ENCODE assay signal across 12 cellular contexts in the genomic region with DNA sequence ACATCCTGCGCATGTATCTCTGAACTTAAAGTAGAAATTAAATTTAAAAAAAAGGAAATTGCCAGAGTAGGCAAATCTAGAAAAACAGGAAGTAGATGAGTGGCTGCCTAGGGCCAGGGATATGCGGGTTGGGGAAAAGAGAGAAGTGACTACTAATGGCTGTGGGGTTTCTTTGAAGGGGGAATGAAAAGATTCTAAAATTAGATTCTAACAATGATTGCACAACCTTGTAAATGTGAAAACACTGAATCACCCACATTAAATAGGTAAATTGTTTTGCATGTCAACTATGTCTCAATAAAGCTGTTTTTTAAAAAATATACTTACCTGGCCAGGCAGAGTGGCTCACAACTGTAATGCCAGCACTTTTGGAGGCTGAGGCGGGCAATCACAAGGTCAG. TPM values are rescaled to one million over a fixed set of nuclear protein-coding genes. Genes with fewer than 3 reads are reported as not detected.
A peak's percentile ranks its signal among the peaks of the same experiment; 100 is the strongest.
DNase-seq lines count a peak whose midpoint lies in the region; ATAC-seq, FAIRE-seq and TF ChIP-seq lines count a peak whose summit lies in the region.
"Had no signal": no experiment of that assay in that cellular context is flagged by ENCODE, and none has a peak within 500 bp of the region (broad histone marks: within the 10 kb centered on the region; RNA-seq: fewer than 3 reads in every experiment).

No MANE protein-coding gene starts in this region.

- no TSS peak for BruUV-seq in HepG2 (replicated peaks; lab: Mats Ljungman, UMichigan)

- H3F3A ChIP-seq in DOHH2 (ENCODE audit: control insufficient read depth, insufficient read depth), result peaks cover 2% of the 10 kb centered on the region; the same call in 1 of the 2 replicates

- H3K27ac ChIP-seq in DOHH2 (ENCODE audit: low read depth, low read length) (peak overlapping the region; percentile 44), HepG2 (ENCODE audit: extremely low read length, insufficient read depth, low read length) (no peak overlapping the region)
- H3K27ac ChIP-seq: right atrium auricular region had no signal

- H4K20me1 ChIP-seq in DOHH2 (ENCODE audit: control insufficient read depth, insufficient read depth, low read depth, low read length), result no peaks in the 10 kb centered on the region
- no peaks in the 10 kb centered on the region for H4K20me1 ChIP-seq in HepG2 (ENCODE audit: insufficient read depth, low read length)

- H3K79me2 ChIP-seq in DOHH2 (ENCODE audit: control insufficient read depth, low read length), result no peaks in the 10 kb centered on the region
- H3K79me2 ChIP-seq in HepG2 (ENCODE audit: insufficient read depth, low read length), result no peaks in the 10 kb centered on the region

- 59% methylated on average over 3 of the region's 3 CpGs for WGBS in HepG2 (ENCODE audit: low lambda C conversion rate)

- no peak for TF ChIP-seq RAD21 in HepG2 (CRISPR knock-in tag; IDR thresholded peaks at IDR 0.05)

- TF ChIP-seq CTCF in DOHH2 (IDR thresholded peaks at IDR 0.05; ENCODE audit: low read depth, low read length, poor library complexity, severe bottlenecking), result no peak
- no peak for TF ChIP-seq CTCF in HepG2 (CRISPR knock-in tag; IDR thresholded peaks at IDR 0.05)

- in situ Hi-C loops in HepG2 (cut with HindIII; ENCODE audit: extremely low pct_ligation_motif_present, low pct_unique_long_range_greater_than_20kb), result no loop called here

- H3K4me1 ChIP-seq in DOHH2 (ENCODE audit: control insufficient read depth, low read length) (peaks cover 15% of the 10 kb centered on the region), HepG2 (ENCODE audit: insufficient read depth, low read length) (no peaks in the 10 kb centered on the region)
- H3K4me1 ChIP-seq: right atrium auricular region had no signal

- no peaks in the 10 kb centered on the region for H3K9me3 ChIP-seq in DOHH2 (ENCODE audit: control insufficient read depth, insufficient read depth, low read length)
- no peaks in the 10 kb centered on the region for H3K9me3 ChIP-seq in HepG2 (ENCODE audit: low read length)
- H3K9me3 ChIP-seq: right atrium auricular region had no signal

- no peaks in the 10 kb centered on the region for H3K36me3 ChIP-seq in DOHH2 (ENCODE audit: control insufficient read depth, low read length)
- H3K36me3 ChIP-seq in HepG2 (replicated peaks in 1 of 2; ENCODE audit: control insufficient read depth in 1 of 2, insufficient read depth in 2 of 2, low read length in 2 of 2), result no peaks in the 10 kb centered on the region
- H3K36me3 ChIP-seq: right atrium auricular region had no signal

- H3K4me2 ChIP-seq in DOHH2 (ENCODE audit: low read length), result peak overlapping the region; percentile 17
- no peak overlapping the region for H3K4me2 ChIP-seq in HepG2 (ENCODE audit: low read depth, low read length)

- no peak overlapping the region for H2AFZ ChIP-seq in HepG2 (ENCODE audit: low read length)

- ATAC-seq in HepG2 (no peak), GM21390 (IDR thresholded peaks at IDR 0.05; ENCODE audit: unreplicated experiment) (no peak), GM21723 (IDR thresholded peaks at IDR 0.05; ENCODE audit: unreplicated experiment) (no peak)

- TF ChIP-seq POLR2A in HepG2 (IDR thresholded peaks at IDR 0.05; ENCODE audit: insufficient read depth in 1 of 2, low read depth in 2 of 2, low read length in 2 of 2), result no peak

- DNase-seq in Kasumi-1 (lab: John Stamatoyannopoulos, UW) (peak; percentile 95 to 98), UCSD-AML1 (lab: John Stamatoyannopoulos, UW; ENCODE audit: unreplicated experiment) (peak; percentile 27), HepG2 (ENCODE audit: low spot score) (no peak), NCI-H526 treated with DMSO at 0.1 percent for 48 hours (lab: John Stamatoyannopoulos, UW) (no peak)
- DNase-seq: midbrain, NCI-H446 treated with DMSO at 0.1 percent for 48 hours had no signal

- CTCF ChIA-PET in HepG2 (lab: Yijun Ruan, JAX; ENCODE audit: low intra/inter-chr PET ratio, low total read pairs), result no interaction called here

- TF ChIP-seq EP300 in HepG2 (IDR thresholded peaks at IDR 0.05; ENCODE audit: low read depth in 2 of 2, low read length in 2 of 2) (no peak), HepG2 (CRISPR knock-in tag; IDR thresholded peaks at IDR 0.05; ENCODE audit: borderline replicate concordance) (no peak)

- no peak overlapping the region for H3K9ac ChIP-seq in HepG2 (ENCODE audit: insufficient read depth, low read depth, low read length)

- no peaks in the 10 kb centered on the region for H3K9me2 ChIP-seq in DOHH2 (replicated peaks; ENCODE audit: control insufficient read depth, low read length)

- no peak for FAIRE-seq in HepG2 (lab: Jason Lieb, UNC)
- FAIRE-seq: endothelial cell of umbilical vein had no signal

- peak overlapping the region; percentile 6; the same call in 1 of the 2 replicates for H3K4me3 ChIP-seq in DOHH2 (ENCODE audit: low read length)
- no peak overlapping the region for H3K4me3 ChIP-seq in HepG2 (replicated peaks in 1 of 3; ENCODE audit: insufficient read depth in 1 of 3, low read depth in 2 of 3, low read length in 3 of 3)
- H3K4me3 ChIP-seq: right atrium auricular region had no signal

- intact Hi-C loops in HepG2 (cut with micrococcal nuclease; ENCODE audit: unreplicated experiment), result no loop called here

- POLR2A ChIA-PET in HepG2 (lab: Yijun Ruan, JAX), result no interaction called here

- H3K27me3 ChIP-seq in DOHH2 (ENCODE audit: control insufficient read depth, low read length) (peaks cover 3% of the 10 kb centered on the region; the same call in 1 of the 2 replicates), HepG2 (ENCODE audit: control insufficient read depth in 1 of 2, insufficient read depth in 2 of 2, low read length in 2 of 2) (0 out of 5 replicates have a peak, but pooled peaks cover 0 to 2% of the 10 kb centered on the region in 2 experiments)
- H3K27me3 ChIP-seq: right atrium auricular region had no signal

TF ChIP-seq in HepG2, 621 proteins besides CTCF, POLR2A, EP300 and RAD21:
- 0 out of 2 replicates have a peak, but pooled peaks have one; percentile 32 for TF ChIP-seq CEBPB (IDR thresholded peaks at IDR 0.05; ENCODE audit: borderline replicate concordance, low read depth, low read length)
- TF ChIP-seq, protein P1, sequence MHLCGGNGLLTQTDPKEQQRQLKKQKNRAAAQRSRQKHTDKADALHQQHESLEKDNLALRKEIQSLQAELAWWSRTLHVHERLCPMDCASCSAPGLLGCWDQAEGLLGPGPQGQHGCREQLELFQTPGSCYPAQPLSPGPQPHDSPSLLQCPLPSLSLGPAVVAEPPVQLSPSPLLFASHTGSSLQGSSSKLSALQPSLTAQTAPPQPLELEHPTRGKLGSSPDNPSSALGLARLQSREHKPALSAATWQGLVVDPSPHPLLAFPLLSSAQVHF (CRISPR knock-in tag; IDR thresholded peaks at IDR 0.05), result no peak

RNA-seq across cellular contexts. Expression of gene C22orf42, which starts 14.2 kb away (rescaled TPM):
- total RNA-seq in HepG2 (2016; rRNA removed; fragmentation: Illumina TruSeq; extraction: Trizol), result not detected in 2 replicates
- not detected in 2 replicates for total RNA-seq in HepG2 (2016; cell fraction: cytosol; rRNA removed; fragmentation: Illumina TruSeq; extraction: Trizol; ENCODE audit: low read depth)
- total RNA-seq in HepG2 (2016; cell fraction: insoluble cytoplasmic fraction; rRNA removed; fragmentation: Illumina TruSeq; extraction: Trizol), result not detected in 2 replicates
- not detected in 2 replicates for total RNA-seq in HepG2 (2016; cell fraction: membrane; rRNA removed; fragmentation: Illumina TruSeq; extraction: Trizol)
- total RNA-seq in HepG2 (2016; cell fraction: nucleus; rRNA removed; fragmentation: Illumina TruSeq; extraction: Trizol), result not detected in 2 replicates
- polyA plus RNA-seq in HepG2 (2011; rRNA removed), result not detected in 2 replicates
- polyA plus RNA-seq in HepG2 (2011; cell fraction: cytosol; rRNA removed), result not detected in 2 replicates
- polyA plus RNA-seq in HepG2 (2011; cell fraction: nucleus; rRNA removed), result not detected in 2 replicates
- not detected in 2 replicates for polyA plus RNA-seq in HepG2 (2012)
- polyA plus RNA-seq in HepG2 (2016; cell fraction: cytosol; fragmentation: Illumina TruSeq; extraction: Trizol; ENCODE audit: low read depth), result not detected in 2 replicates
- not detected in 2 replicates for polyA plus RNA-seq in HepG2 (2016; cell fraction: insoluble cytoplasmic fraction; fragmentation: Illumina TruSeq; extraction: Trizol; ENCODE audit: low read depth)
- polyA plus RNA-seq in HepG2 (2016; cell fraction: membrane; fragmentation: Illumina TruSeq; extraction: Trizol; ENCODE audit: low read depth), result not detected in 2 replicates
- not detected in 2 replicates for polyA plus RNA-seq in HepG2 (2016; cell fraction: nucleus; fragmentation: Illumina TruSeq; extraction: Trizol; ENCODE audit: insufficient read depth, low read depth)
- polyA minus RNA-seq in HepG2 (2011; rRNA and poly(A)+ RNA removed; ENCODE audit: low replicate concordance), result not detected in 2 replicates
- polyA minus RNA-seq in HepG2 (2011; cell fraction: cytosol; rRNA and poly(A)+ RNA removed), result not detected in 2 replicates
- polyA minus RNA-seq in HepG2 (2011; cell fraction: nucleus; rRNA and poly(A)+ RNA removed), result not detected in 2 replicates
- total RNA-seq: endothelial cell of umbilical vein, right atrium auricular region, temporal lobe had no signal
- polyA plus RNA-seq: endothelial cell of umbilical vein had no signal

RNA-seq across cellular contexts. Expression of gene RFPL2, which starts 60.0 kb away (rescaled TPM):
- total RNA-seq in HepG2 (2016; rRNA removed; fragmentation: Illumina TruSeq; extraction: Trizol), result not detected in 2 replicates
- not detected in 2 replicates for total RNA-seq in HepG2 (2016; cell fraction: cytosol; rRNA removed; fragmentation: Illumina TruSeq; extraction: Trizol; ENCODE audit: low read depth)
- not detected in 2 replicates for total RNA-seq in HepG2 (2016; cell fraction: insoluble cytoplasmic fraction; rRNA removed; fragmentation: Illumina TruSeq; extraction: Trizol)
- total RNA-seq in HepG2 (2016; cell fraction: membrane; rRNA removed; fragmentation: Illumina TruSeq; extraction: Trizol), result not detected in 2 replicates
- total RNA-seq in HepG2 (2016; cell fraction: nucleus; rRNA removed; fragmentation: Illumina TruSeq; extraction: Trizol), result not detected in 2 replicates
- not detected in 2 replicates for polyA plus RNA-seq in HepG2 (2011; rRNA removed)
- not detected in 2 replicates for polyA plus RNA-seq in HepG2 (2011; cell fraction: cytosol; rRNA removed)
- polyA plus RNA-seq in HepG2 (2011; cell fraction: nucleus; rRNA removed), result not detected in 2 replicates
- polyA plus RNA-seq in HepG2 (2012), result not detected in 2 replicates
- polyA plus RNA-seq in HepG2 (2016; cell fraction: cytosol; fragmentation: Illumina TruSeq; extraction: Trizol; ENCODE audit: low read depth), result not detected in 2 replicates
- not detected in 2 replicates for polyA plus RNA-seq in HepG2 (2016; cell fraction: insoluble cytoplasmic fraction; fragmentation: Illumina TruSeq; extraction: Trizol; ENCODE audit: low read depth)
- not detected in 2 replicates for polyA plus RNA-seq in HepG2 (2016; cell fraction: membrane; fragmentation: Illumina TruSeq; extraction: Trizol; ENCODE audit: low read depth)
- not detected in 2 replicates for polyA plus RNA-seq in HepG2 (2016; cell fraction: nucleus; fragmentation: Illumina TruSeq; extraction: Trizol; ENCODE audit: insufficient read depth, low read depth)
- not detected in 2 replicates for polyA minus RNA-seq in HepG2 (2011; rRNA and poly(A)+ RNA removed; ENCODE audit: low replicate concordance)
- polyA minus RNA-seq in HepG2 (2011; cell fraction: cytosol; rRNA and poly(A)+ RNA removed), result not detected in 2 replicates
- polyA minus RNA-seq in HepG2 (2011; cell fraction: nucleus; rRNA and poly(A)+ RNA removed), result not detected in 2 replicates
- total RNA-seq: endothelial cell of umbilical vein, right atrium auricular region had no signal
- polyA plus RNA-seq: endothelial cell of umbilical vein had no signal

Comparison
In these comparisons a context has a peak if more than half of its experiments do, and no peak if none do; other contexts are left out.
1. DNase-seq: peak in Kasumi-1 (2 of 2) and UCSD-AML1 (single experiment); none in HepG2 (single experiment) and NCI-H526 treated with DMSO at 0.1 percent for 48 hours (single experiment).